In the genomic region with DNA sequence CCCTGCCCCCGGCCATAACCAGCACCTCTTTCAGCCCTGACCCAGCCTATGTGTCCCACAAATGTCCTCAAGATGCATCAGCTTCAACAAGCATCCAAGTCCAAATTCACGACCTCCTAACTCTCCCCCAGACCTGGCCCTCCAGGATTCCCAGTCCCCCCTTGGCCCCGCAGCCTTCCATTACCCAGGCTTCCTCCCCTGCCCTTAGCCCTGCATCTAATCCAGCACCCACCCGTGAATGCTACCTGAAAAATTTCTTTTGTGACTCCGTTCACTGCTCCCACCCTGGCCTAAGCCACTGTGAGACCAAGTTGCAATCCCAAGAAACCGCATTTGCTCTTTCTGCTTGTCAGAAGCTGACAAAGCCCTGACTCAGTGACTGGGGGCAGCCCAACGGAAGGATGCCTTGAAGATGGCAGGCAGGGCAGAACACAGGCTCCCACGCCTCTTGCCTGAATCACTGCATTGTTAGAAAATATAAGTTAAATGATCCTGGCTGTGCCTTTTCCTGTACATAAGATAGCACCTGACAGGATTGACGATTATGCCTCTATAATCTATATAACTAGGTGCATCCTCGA, we compare ENCODE assay signal across 11 cellular contexts. TPM values are rescaled to one million over a fixed set of nuclear protein-coding genes. Genes with fewer than 3 reads are reported as not detected.
DNase-seq lines count a peak whose midpoint lies in the region; ATAC-seq, FAIRE-seq and TF ChIP-seq lines count a peak whose summit lies in the region.
"Had no signal": no experiment of that assay in that cellular context is flagged by ENCODE, and none has a peak within 500 bp of the region (broad histone marks: within the 10 kb centered on the region; RNA-seq: fewer than 3 reads in every experiment).

No MANE protein-coding gene starts in this region.

- intact Hi-C loops in activated naive CD4-positive, alpha-beta T cell treated with anti-CD3 and anti-CD28 coated beads for 36 hours (cut with micrococcal nuclease) = no loop called here
- intact Hi-C loops in mucosa of descending colon (cut with DNase I, micrococcal nuclease) = no loop called here

- no peak for FAIRE-seq in urothelium cell line (lab: Jason Lieb, UNC)
- FAIRE-seq: colon, TTC549 had no signal

- no peak for DNase-seq in activated naive CD4-positive, alpha-beta T cell treated with anti-CD3 and anti-CD28 coated beads for 36 hours
- no peak for DNase-seq in activated naive CD4-positive, alpha-beta T cell treated with Interleukin-2 at 50 U/mL for 16 hours
- DNase-seq in glutamatergic neuron (no peak), urothelium cell line (ENCODE audit: low spot score) (peak; percentile 68), NCI-H69 (lab: John Stamatoyannopoulos, UW) (no peak), mucosa of descending colon (no peak)
- DNase-seq in effector CD4-positive, alpha-beta T cell = no peak
- DNase-seq: NCI-H1694 had no signal

- H3K36me3 ChIP-seq in mucosa of descending colon (ENCODE audit: low read depth) = no peaks in the 10 kb centered on the region

- peaks cover 8% of the 10 kb centered on the region for H3K4me1 ChIP-seq in mucosa of descending colon (ENCODE audit: low read depth)

- no peak for TF ChIP-seq CTCF in glutamatergic neuron (IDR thresholded peaks at IDR 0.05; ENCODE audit: partially characterized antibody, unreplicated experiment)
- no peak for TF ChIP-seq CTCF in mucosa of descending colon (IDR thresholded peaks at IDR 0.05)

- H3K4me3 ChIP-seq in mucosa of descending colon = no peak overlapping the region

- H3K4me3 Mint-ChIP-seq in activated naive CD4-positive, alpha-beta T cell treated with anti-CD3 and anti-CD28 coated beads for 36 hours = peak overlapping the region; percentile 44
- peak overlapping the region; percentile 85 for H3K4me3 Mint-ChIP-seq in activated naive CD8-positive, alpha-beta T cell
- H3K4me3 Mint-ChIP-seq in glutamatergic neuron (ENCODE audit: unreplicated experiment) = peak overlapping the region; percentile 83

- CTCF ChIA-PET in activated naive CD4-positive, alpha-beta T cell treated with anti-CD3 and anti-CD28 coated beads for 36 hours (lab: Charles Lee) = interaction anchor here (0.6 to 1.3 kb wide), 2 partner anchors 21 to 30 kb away, joined by 3 read pairs; no protein-coding TSS in a partner anchor

- ATAC-seq in mucosa of descending colon = no peak

- H3K27ac Mint-ChIP-seq in activated naive CD4-positive, alpha-beta T cell treated with anti-CD3 and anti-CD28 coated beads for 36 hours = no peak overlapping the region
- no peak overlapping the region for H3K27ac Mint-ChIP-seq in activated naive CD8-positive, alpha-beta T cell
- no peak overlapping the region for H3K27ac Mint-ChIP-seq in glutamatergic neuron (ENCODE audit: unreplicated experiment)

- no peaks in the 10 kb centered on the region for H3K9me3 ChIP-seq in mucosa of descending colon

- H3K27me3 Mint-ChIP-seq in activated naive CD4-positive, alpha-beta T cell treated with anti-CD3 and anti-CD28 coated beads for 36 hours (ENCODE audit: low read depth) = peaks cover 24% of the 10 kb centered on the region
- H3K27me3 Mint-ChIP-seq in activated naive CD8-positive, alpha-beta T cell = peaks cover 12% of the 10 kb centered on the region
- H3K27me3 Mint-ChIP-seq in glutamatergic neuron (ENCODE audit: unreplicated experiment) = peaks cover 15% of the 10 kb centered on the region

- peaks cover 11% of the 10 kb centered on the region for H3K4me1 Mint-ChIP-seq in activated naive CD4-positive, alpha-beta T cell treated with anti-CD3 and anti-CD28 coated beads for 36 hours (ENCODE audit: low read depth)
- peaks cover 9% of the 10 kb centered on the region for H3K4me1 Mint-ChIP-seq in activated naive CD8-positive, alpha-beta T cell (ENCODE audit: low read depth)
- H3K4me1 Mint-ChIP-seq in glutamatergic neuron (ENCODE audit: low read depth, unreplicated experiment) = peaks cover 2% of the 10 kb centered on the region

- peaks cover 4% of the 10 kb centered on the region for H3K36me3 Mint-ChIP-seq in activated naive CD4-positive, alpha-beta T cell treated with anti-CD3 and anti-CD28 coated beads for 36 hours (ENCODE audit: low read depth)
- peaks cover 2% of the 10 kb centered on the region for H3K36me3 Mint-ChIP-seq in activated naive CD8-positive, alpha-beta T cell
- no peaks in the 10 kb centered on the region for H3K36me3 Mint-ChIP-seq in glutamatergic neuron (ENCODE audit: unreplicated experiment)

- H3K9me3 Mint-ChIP-seq in activated naive CD4-positive, alpha-beta T cell treated with anti-CD3 and anti-CD28 coated beads for 36 hours = no peaks in the 10 kb centered on the region
- H3K9me3 Mint-ChIP-seq in activated naive CD8-positive, alpha-beta T cell (ENCODE audit: low read depth) = no peaks in the 10 kb centered on the region
- H3K9me3 Mint-ChIP-seq in glutamatergic neuron (ENCODE audit: unreplicated experiment) = peaks cover 2% of the 10 kb centered on the region

RNA-seq across cellular contexts. Expression of a gene that starts 0.9 kb away (rescaled TPM):
- total RNA-seq in activated naive CD4-positive, alpha-beta T cell treated with anti-CD3 and anti-CD28 coated beads for 36 hours = not detected
- total RNA-seq in glutamatergic neuron (ENCODE audit: unreplicated experiment) = 2.1 TPM
- total RNA-seq in mucosa of descending colon = 1 to 10 TPM; 2.4 to 6.3 (median 5.4) TPM

RNA-seq across cellular contexts. Expression of a gene that starts 30.4 kb away (rescaled TPM):
- 10 to 100 TPM; 23.6 to 25.0 TPM for total RNA-seq in activated naive CD4-positive, alpha-beta T cell treated with anti-CD3 and anti-CD28 coated beads for 36 hours
- total RNA-seq in glutamatergic neuron (ENCODE audit: unreplicated experiment) = 65.0 TPM
- 10 to 100 TPM; 36.0 to 53.5 (median 44.1) TPM for total RNA-seq in mucosa of descending colon

RNA-seq across cellular contexts. Expression of a gene that starts 59.6 kb away (rescaled TPM):
- total RNA-seq in activated naive CD4-positive, alpha-beta T cell treated with anti-CD3 and anti-CD28 coated beads for 36 hours = 10 to 100 TPM; 15.5 to 15.7 TPM
- total RNA-seq in glutamatergic neuron (ENCODE audit: unreplicated experiment) (50.9 TPM), mucosa of descending colon (10 to 100 TPM; 12.2 to 32.5 (median 16.8) TPM)
